In the genomic region with DNA sequence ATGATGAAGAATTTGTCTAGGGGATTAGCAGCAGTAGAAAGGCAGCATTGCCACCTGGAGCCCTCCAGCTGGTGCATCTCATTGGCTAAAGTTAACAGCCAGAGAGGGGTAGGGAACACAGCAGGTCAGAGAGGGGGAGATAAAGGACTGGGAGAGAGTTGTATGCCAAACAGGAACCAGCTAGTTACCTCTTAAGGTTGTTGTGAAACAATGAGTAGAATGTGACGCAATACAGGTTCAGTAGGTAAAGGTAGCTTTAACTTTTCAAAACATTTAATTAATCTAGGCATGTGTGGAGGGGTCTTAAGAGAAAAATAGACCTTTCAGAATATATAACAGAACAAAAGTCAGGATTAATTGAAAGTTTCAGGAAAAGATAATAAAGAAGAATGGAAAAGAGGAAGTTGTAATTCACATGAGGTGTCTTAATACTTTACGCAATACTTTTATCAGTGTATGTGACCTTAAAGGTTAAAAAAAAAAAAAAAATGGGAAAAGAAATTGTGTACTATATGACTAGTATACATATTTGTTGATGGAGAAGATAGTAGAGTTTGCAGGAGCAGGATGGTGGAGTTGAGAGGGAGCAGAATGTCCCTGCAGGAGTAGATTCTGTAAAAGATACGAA, we compare ENCODE assay signal across 11 cellular contexts. TPM values are rescaled to one million over a fixed set of nuclear protein-coding genes. Genes with fewer than 3 reads are reported as not detected.
DNase-seq lines count a peak whose midpoint lies in the region; ATAC-seq and TF ChIP-seq lines count a peak whose summit lies in the region.
"Had no signal": no experiment of that assay in that cellular context is flagged by ENCODE, and none has a peak within 500 bp of the region (broad histone marks: within the 10 kb centered on the region; RNA-seq: fewer than 3 reads in every experiment).

No MANE protein-coding gene starts in this region.

- intact Hi-C loops in CD4-positive, alpha-beta T cell (cut with DNase I, micrococcal nuclease) = no loop called here
- intact Hi-C loops in posterior vena cava (cut with DNase I) = no loop called here

- no peaks in the 10 kb centered on the region for H3K9me3 ChIP-seq in CD4-positive, alpha-beta T cell (ENCODE audit: control insufficient read depth, low read length)
- no peaks in the 10 kb centered on the region for H3K9me3 ChIP-seq in HUES64 (ENCODE audit: insufficient read depth, low read depth, low read length)
- no peaks in the 10 kb centered on the region for H3K9me3 ChIP-seq in liver (ENCODE audit: control insufficient read depth in 4 of 4, low read length in 3 of 4)
- no peaks in the 10 kb centered on the region for H3K9me3 ChIP-seq in tibial nerve
- H3K9me3 ChIP-seq: thoracic aorta had no signal

- ATAC-seq in CD4-positive, alpha-beta T cell (ENCODE audit: poor library complexity) = no peak
- no peak for ATAC-seq in GM21526 (IDR thresholded peaks at IDR 0.05; ENCODE audit: low FRiP score, unreplicated experiment)

- H3K9ac ChIP-seq in HUES64 (ENCODE audit: low read depth, low read length) (peak overlapping the region; percentile 39), liver (ENCODE audit: low read depth in 1 of 2, low read length in 2 of 2) (no peak overlapping the region)

- peaks cover 84% of the 10 kb centered on the region for H3K36me3 Mint-ChIP-seq in CD4-positive, alpha-beta T cell (ENCODE audit: low read depth)

- H3K4me3 Mint-ChIP-seq in CD4-positive, alpha-beta T cell = no peak overlapping the region
- H3K4me3 Mint-ChIP-seq: activated CD4-positive, alpha-beta memory T cell treated with anti-CD3 and anti-CD28 coated beads, Interleukin-2, amount 10 ng/mL, durations not matched to agents 7 days and 5 days had no signal

- TF ChIP-seq EP300 in tibial nerve (IDR thresholded peaks at IDR 0.05) = no peak

- H3K36me3 ChIP-seq in HUES64 (ENCODE audit: insufficient read depth, low read length) = peaks cover 71% of the 10 kb centered on the region
- H3K36me3 ChIP-seq in liver (ENCODE audit: control insufficient read depth in 4 of 4, insufficient read depth in 3 of 4, low read depth in 1 of 4, low read length in 3 of 4) = peaks cover 3 to 38% (median 22%) of the 10 kb centered on the region in 4 donors
- H3K36me3 ChIP-seq in tibial nerve = peaks cover 0 to 60% (median 0%) of the 10 kb centered on the region in 3 donors

- POLR2A ChIA-PET in CD4-positive, alpha-beta T cell (lab: Charles Lee) = no interaction called here

- H3K4me1 ChIP-seq in HUES64 (ENCODE audit: insufficient read depth, low read length) (peaks cover 44% of the 10 kb centered on the region), liver (ENCODE audit: control insufficient read depth in 4 of 4, insufficient read depth in 4 of 4, low read length in 3 of 4) (peaks cover 10 to 44% (median 35%) of the 10 kb centered on the region in 4 donors), tibial nerve (peaks cover 0 to 50% (median 0%) of the 10 kb centered on the region in 4 donors)

- H3K9me3 Mint-ChIP-seq in CD4-positive, alpha-beta T cell = no peaks in the 10 kb centered on the region
- H3K9me3 Mint-ChIP-seq: activated CD4-positive, alpha-beta memory T cell treated with anti-CD3 and anti-CD28 coated beads, Interleukin-2, amount 10 ng/mL, durations not matched to agents 7 days and 5 days had no signal

- 95% methylated on average over 3 of the region's 3 CpGs for WGBS in HUES64
- 48% methylated on average over 3 of the region's 3 CpGs for WGBS in liver
- WGBS in tibial nerve, 2 donors = 86 to 91% methylated on average over 3 of the region's 3 CpGs

- no peak overlapping the region for H3K27ac ChIP-seq in CD4-positive, alpha-beta T cell (ENCODE audit: low read depth, low read length)
- peak overlapping the region; percentile 82 for H3K27ac ChIP-seq in HUES64 (ENCODE audit: low read depth, low read length)
- peak overlapping the region in 1 of 2 donors; percentile 67 for H3K27ac ChIP-seq in liver (ENCODE audit: low read depth in 1 of 2, low read length in 2 of 2)
- H3K27ac ChIP-seq in tibial nerve = no peak overlapping the region
- H3K27ac ChIP-seq: skin epidermis, thoracic aorta had no signal

- H3K27me3 ChIP-seq in CD4-positive, alpha-beta T cell (ENCODE audit: control insufficient read depth, insufficient read depth, low read length) = no peaks in the 10 kb centered on the region
- H3K27me3 ChIP-seq in HUES64 (ENCODE audit: insufficient read depth, low read length) (no peaks in the 10 kb centered on the region), liver (ENCODE audit: control insufficient read depth in 4 of 4, insufficient read depth in 4 of 4, low read length in 3 of 4) (no peaks in the 10 kb centered on the region), tibial nerve (no peaks in the 10 kb centered on the region)

- peaks cover 57% of the 10 kb centered on the region for H3K4me1 Mint-ChIP-seq in CD4-positive, alpha-beta T cell (ENCODE audit: low read depth)

- DNase-seq in CD4-positive, alpha-beta T cell = no peak
- peak; percentile 9 for DNase-seq in UCSD-AML1 (lab: John Stamatoyannopoulos, UW; ENCODE audit: unreplicated experiment)
- no peak for DNase-seq in tibial nerve (ENCODE audit: low spot score in 2 of 2)
- no peak for DNase-seq in AG20443 (ENCODE audit: low spot score)
- no peak for DNase-seq in posterior vena cava (ENCODE audit: low spot score)
- DNase-seq: activated CD4-positive, alpha-beta memory T cell treated with anti-CD3 and anti-CD28 coated beads, Interleukin-2, amount 10 ng/mL, durations not matched to agents 7 days and 5 days had no signal

- H3K27ac Mint-ChIP-seq in CD4-positive, alpha-beta T cell = peak overlapping the region; percentile 48
- H3K27ac Mint-ChIP-seq: activated CD4-positive, alpha-beta memory T cell treated with anti-CD3 and anti-CD28 coated beads, Interleukin-2, amount 10 ng/mL, durations not matched to agents 7 days and 5 days had no signal

- no peak for TF ChIP-seq RAD21 in liver (IDR thresholded peaks at IDR 0.05)

- CTCF ChIA-PET in CD4-positive, alpha-beta T cell (lab: Charles Lee) = no interaction called here

- no peaks in the 10 kb centered on the region for H3K27me3 Mint-ChIP-seq in CD4-positive, alpha-beta T cell
- H3K27me3 Mint-ChIP-seq: activated CD4-positive, alpha-beta memory T cell treated with anti-CD3 and anti-CD28 coated beads, Interleukin-2, amount 10 ng/mL, durations not matched to agents 7 days and 5 days had no signal

- H3K4me3 ChIP-seq in HUES64 (ENCODE audit: low read length) (no peak overlapping the region), liver (ENCODE audit: low read depth in 1 of 3, low read length in 3 of 3) (no peak overlapping the region), tibial nerve (no peak overlapping the region)
- H3K4me3 ChIP-seq: skin epidermis, thoracic aorta had no signal

- TF ChIP-seq POLR2A in tibial nerve (IDR thresholded peaks at IDR 0.05) = no peak

- TF ChIP-seq CTCF in CD4-positive, alpha-beta T cell (IDR thresholded peaks at IDR 0.05) = no peak
- TF ChIP-seq CTCF in liver (IDR thresholded peaks at IDR 0.05; ENCODE audit: low read depth, low read length, missing input control) = no peak
- no peak for TF ChIP-seq CTCF in tibial nerve (IDR thresholded peaks at IDR 0.05)

TF ChIP-seq in liver, 16 proteins besides CTCF, POLR2A, EP300 and RAD21 (continues in another document):
- TF ChIP-seq, protein P1, sequence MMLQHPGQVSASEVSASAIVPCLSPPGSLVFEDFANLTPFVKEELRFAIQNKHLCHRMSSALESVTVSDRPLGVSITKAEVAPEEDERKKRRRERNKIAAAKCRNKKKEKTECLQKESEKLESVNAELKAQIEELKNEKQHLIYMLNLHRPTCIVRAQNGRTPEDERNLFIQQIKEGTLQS (IDR thresholded peaks at IDR 0.05) = peak; percentile 32
- TF ChIP-seq MAX (IDR thresholded peaks at IDR 0.05) = no peak
- no peak for TF ChIP-seq TAF1 (conservative IDR thresholded peaks at IDR 0.05)
- TF ChIP-seq YY1 (IDR thresholded peaks at IDR 0.05) = no peak
- no peak for TF ChIP-seq ZBTB33 (IDR thresholded peaks at IDR 0.05)
- TF ChIP-seq SP1 (IDR thresholded peaks at IDR 0.05) = no peak
- peak; percentile 35 for TF ChIP-seq NR2F2 (IDR thresholded peaks at IDR 0.05)

RNA-seq across cellular contexts. Expression of gene FBXO38, which starts 14.3 kb away (rescaled TPM):
- total RNA-seq in CD4-positive, alpha-beta T cell = 10 to 100 TPM; 45.7 to 47.3 TPM
- polyA plus RNA-seq in HUES64 (2013, experiment 1 of 2) = 18.5 TPM
- 18.6 TPM for polyA plus RNA-seq in HUES64 (2013, experiment 2 of 2)
- total RNA-seq in liver (10 to 100 TPM; 37.9 to 40.9 TPM), tibial nerve (10 to 100 TPM; 55.0 to 60.7 (median 56.4) TPM), posterior vena cava (10 to 100 TPM; 39.4 to 39.6 TPM)
- polyA plus RNA-seq in liver = 10 to 100 TPM in 1 of 2 donors, 1 to 10 TPM in 1; 8.2 to 12.8 TPM
